Comparison of ENCODE assay signal across 24 cellular contexts in the genomic region with DNA sequence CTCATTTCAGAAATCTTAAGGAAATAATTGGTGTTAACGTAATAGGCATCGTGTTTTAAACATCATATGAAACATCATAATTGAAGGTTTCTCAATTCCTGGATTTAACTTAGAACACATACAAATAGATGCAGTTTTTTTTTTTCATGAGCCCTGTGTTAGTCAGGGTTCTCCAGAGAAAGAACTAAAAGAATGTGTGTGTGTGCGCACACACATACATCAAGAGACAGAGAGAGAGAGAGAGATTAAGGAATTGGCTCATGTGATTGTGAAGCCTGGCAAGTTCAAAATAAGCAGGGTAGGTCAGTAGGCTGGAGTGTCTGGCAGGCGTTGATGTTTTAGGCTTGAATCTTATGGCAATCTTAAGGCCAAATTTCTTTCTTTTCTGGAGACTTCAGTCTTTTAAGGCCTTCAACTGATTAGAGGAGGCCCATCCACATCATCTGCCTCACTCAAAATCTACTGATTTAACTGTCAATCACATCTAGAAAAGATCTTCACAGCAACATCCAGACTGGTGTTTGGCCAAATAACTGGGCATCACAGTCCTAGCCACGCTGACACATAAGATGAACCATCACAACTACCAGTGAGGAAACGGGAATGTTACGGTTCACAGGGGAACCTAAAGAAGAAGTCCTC. TPM values are rescaled to one million over a fixed set of nuclear protein-coding genes. Genes with fewer than 3 reads are reported as not detected.
A peak's percentile ranks its signal among the peaks of the same experiment; 100 is the strongest.
DNase-seq lines count a peak whose midpoint lies in the region; ATAC-seq, FAIRE-seq and TF ChIP-seq lines count a peak whose summit lies in the region.
"Had no signal": no experiment of that assay in that cellular context is flagged by ENCODE, and none has a peak within 500 bp of the region (broad histone marks: within the 10 kb centered on the region; RNA-seq: fewer than 3 reads in every experiment).

No MANE protein-coding gene starts in this region.

- ATAC-seq in GM18873 (IDR thresholded peaks at IDR 0.05; ENCODE audit: low FRiP score, unreplicated experiment): no peak
- ATAC-seq: foreskin keratinocyte; naive thymus-derived CD4-positive, alpha-beta T cell; stimulated activated naive CD8-positive, alpha-beta T cell treated with anti-CD3 and anti-CD28 coated beads, Interleukin-15, Interleukin-2, amounts not matched to agents 100 U/mL and 50 U/mL, for 24 hours; T-helper 17 cell had no signal

- no peaks in the 10 kb centered on the region for H3K9me3 ChIP-seq in astrocyte (ENCODE audit: insufficient read depth, low read depth, low read length)
- H3K9me3 ChIP-seq: ovary, Peyer's patch, thyroid gland had no signal

- no peaks in the 10 kb centered on the region for H3K79me2 ChIP-seq in astrocyte (ENCODE audit: insufficient read depth, low read length)

- H3K27ac ChIP-seq in astrocyte (ENCODE audit: low read depth, low read length): no peak overlapping the region
- H3K27ac ChIP-seq: ascending aorta, foreskin keratinocyte, ovary, SJSA1, skin epidermis, thyroid gland had no signal

- no peak overlapping the region for H3K4me3 Mint-ChIP-seq in astrocyte (ENCODE audit: unreplicated experiment)
- H3K4me3 Mint-ChIP-seq: endodermal cell, T-helper 17 cell had no signal

- H3K27me3 Mint-ChIP-seq in astrocyte (ENCODE audit: low read depth, unreplicated experiment): no peaks in the 10 kb centered on the region
- H3K27me3 Mint-ChIP-seq: naive thymus-derived CD4-positive, alpha-beta T cell; T-helper 17 cell had no signal

- H3K4me1 Mint-ChIP-seq in astrocyte (ENCODE audit: low read depth, unreplicated experiment): peaks cover 26% of the 10 kb centered on the region

- peaks cover 3% of the 10 kb centered on the region for H3K9me3 Mint-ChIP-seq in astrocyte (ENCODE audit: unreplicated experiment)

- H3K36me3 ChIP-seq in astrocyte (ENCODE audit: insufficient read depth, low read length): no peaks in the 10 kb centered on the region
- H3K36me3 ChIP-seq: ascending aorta, ovary, Peyer's patch, thyroid gland had no signal

- H3K36me3 Mint-ChIP-seq in astrocyte (ENCODE audit: low read depth, unreplicated experiment): no peaks in the 10 kb centered on the region

- no peak for TF ChIP-seq CTCF in astrocyte (IDR thresholded peaks at IDR 0.05; ENCODE audit: insufficient read depth, low read depth, low read length)
- no peak for TF ChIP-seq CTCF in fibroblast of villous mesenchyme (IDR thresholded peaks at IDR 0.05; ENCODE audit: insufficient read depth, low read depth, low read length)
- TF ChIP-seq CTCF in retinal pigment epithelial cell (conservative IDR thresholded peaks at IDR 0.05; ENCODE audit: low read depth, low read length): no peak

- H3K4me3 ChIP-seq in astrocyte (ENCODE audit: insufficient read depth, low read depth, low read length) (no peak overlapping the region), fibroblast of villous mesenchyme (ENCODE audit: low read depth, low read length) (no peak overlapping the region), retinal pigment epithelial cell (ENCODE audit: low read length) (no peak overlapping the region)
- H3K4me3 ChIP-seq: ascending aorta, ovary, SJSA1, skin epidermis, thyroid gland had no signal

- H3K4me1 ChIP-seq in astrocyte (ENCODE audit: insufficient read depth, low read length): peaks cover 2% of the 10 kb centered on the region
- H3K4me1 ChIP-seq: ascending aorta, foreskin keratinocyte had no signal

- no peak overlapping the region for H3K27ac Mint-ChIP-seq in astrocyte (ENCODE audit: unreplicated experiment)
- H3K27ac Mint-ChIP-seq: naive thymus-derived CD4-positive, alpha-beta T cell; T-helper 17 cell had no signal

- H3K9ac ChIP-seq in astrocyte (ENCODE audit: low read length): no peak overlapping the region

- H3K4me2 ChIP-seq in astrocyte (ENCODE audit: low read length): no peak overlapping the region

- no peak overlapping the region for H2AFZ ChIP-seq in astrocyte (ENCODE audit: low read depth, low read length)

- no peak for FAIRE-seq in astrocyte (lab: Jason Lieb, UNC)
- FAIRE-seq: colon had no signal

- no peaks in the 10 kb centered on the region for H3K27me3 ChIP-seq in astrocyte (ENCODE audit: insufficient read depth, low read length)
- H3K27me3 ChIP-seq: ascending aorta, foreskin keratinocyte, ovary, Peyer's patch, SJSA1, thyroid gland had no signal

- DNase-seq in EL: peak; percentile 21
- peak; percentile 56 for DNase-seq in astrocyte (ENCODE audit: low read depth)
- DNase-seq in fibroblast of villous mesenchyme (ENCODE audit: low read depth): peak; percentile 60
- peak; percentile 97 for DNase-seq in retinal pigment epithelial cell (ENCODE audit: low read depth)
- DNase-seq in NCI-H1105 (lab: John Stamatoyannopoulos, UW): no peak
- no peak for DNase-seq in pons (ENCODE audit: low spot score)
- DNase-seq: activated gamma-delta T cell; AML-193; endodermal cell; mesendoderm; naive thymus-derived CD4-positive, alpha-beta T cell; NK-92 treated with Interleukin-12 subunit alpha and Interleukin-12 subunit beta, amount 100 ng/mL, for 24 hours; ovary; Peyer's patch; stimulated activated CD4-positive, alpha-beta T cell treated with anti-CD3 and anti-CD28 coated beads, Interleukin-2, amount 100 ng/mL, for 48 hours; stimulated activated naive CD8-positive, alpha-beta T cell treated with anti-CD3 and anti-CD28 coated beads, Interleukin-15, Interleukin-2, amounts not matched to agents 100 U/mL and 50 U/mL, for 24 hours; T-helper 17 cell; thyroid gland had no signal

- H4K20me1 ChIP-seq in astrocyte (ENCODE audit: insufficient read depth, low read length): no peaks in the 10 kb centered on the region

RNA-seq across cellular contexts. Expression of a gene that starts 25.2 kb away (rescaled TPM):
- total RNA-seq in astrocyte (6.2 and 6.7 TPM in 2 replicates), fibroblast of villous mesenchyme (17.7 and 19.9 TPM in 2 replicates)

Comparison
In these comparisons a context has a peak if more than half of its experiments do, and no peak if none do; other contexts are left out.
1. DNase-seq: peak in EL (single experiment), astrocyte (single experiment), fibroblast of villous mesenchyme (single experiment) and retinal pigment epithelial cell (single experiment); none in NCI-H1105 (single experiment) and pons (single experiment).